21 cellular contexts compared by ENCODE assay signal in genomic region chr4:56320293-56320692, GRCh38.
DNase-seq lines count a peak whose midpoint lies in the region; ATAC-seq, FAIRE-seq and TF ChIP-seq lines count a peak whose summit lies in the region.
"Had no signal": no experiment of that assay in that cellular context is flagged by ENCODE, and none has a peak within 500 bp of the region (broad histone marks: within the 10 kb centered on the region; RNA-seq: fewer than 3 reads in every experiment).

No MANE protein-coding gene starts in this region.

- no peak for TF ChIP-seq POLR2A in K562 (conservative IDR thresholded peaks at IDR 0.05)

- no peak for TF ChIP-seq RAD21 in K562 (CRISPR knock-in tag; conservative IDR thresholded peaks at IDR 0.05 in 1 of 2, IDR thresholded peaks at IDR 0.05 in 1 of 2)

- TF ChIP-seq EP300 in K562 (IDR thresholded peaks at IDR 0.05; ENCODE audit: low read length), result no peak

- no peaks in the 10 kb centered on the region for H3K79me2 ChIP-seq in K562 (ENCODE audit: control insufficient read depth, insufficient read depth, low read length)

- TF ChIP-seq CTCF in K562 (IDR thresholded peaks at IDR 0.05 in 2 of 3, conservative IDR thresholded peaks at IDR 0.05 in 1 of 3; ENCODE audit: insufficient read depth in 2 of 3, low read depth in 1 of 3, low read length in 3 of 3), result no peak
- no peak for TF ChIP-seq CTCF in fibroblast of pulmonary artery (IDR thresholded peaks at IDR 0.05; ENCODE audit: low read length, missing control alignments)

- no TSS peak for BruUV-seq in K562 (replicated peaks; lab: Mats Ljungman, UMichigan)

- no peak overlapping the region for H2AFZ ChIP-seq in K562 (ENCODE audit: low read depth, low read length)

- CTCF ChIA-PET in K562 (lab: Yijun Ruan, JAX; ENCODE audit: low intra/inter-chr PET ratio), result no interaction called here

- H3K36me3 ChIP-seq in K562 (ENCODE audit: control insufficient read depth, insufficient read depth, low read length), result no peaks in the 10 kb centered on the region

- no peak overlapping the region for H3K27ac ChIP-seq in K562 (ENCODE audit: extremely low read depth, low read depth, low read length)
- H3K27ac ChIP-seq: SJCRH30 had no signal

- H3K4me3 ChIP-seq in K562, result no peak overlapping the region
- H3K4me3 ChIP-seq in fibroblast of pulmonary artery (replicated peaks; ENCODE audit: low read depth, low read length), result no peak overlapping the region
- H3K4me3 ChIP-seq: GM12878, SJCRH30 had no signal

- no peak overlapping the region for H3K4me2 ChIP-seq in K562 (ENCODE audit: insufficient read depth, low read length)

- H3K9ac ChIP-seq in K562 (ENCODE audit: insufficient read depth in 1 of 2, low read depth in 2 of 2, low read length in 2 of 2), result no peak overlapping the region

- H3K4me1 ChIP-seq in K562 (replicated peaks in 1 of 2; ENCODE audit: control insufficient read depth in 2 of 2, insufficient read depth in 2 of 2, low read length in 2 of 2), result peaks cover 0 to 7% of the 10 kb centered on the region in 2 experiments; a peak in 1 of 5 replicates
- H3K4me1 ChIP-seq: SJCRH30 had no signal

- H3K9me1 ChIP-seq in K562 (ENCODE audit: control insufficient read depth, insufficient read depth, low read length), result no peaks in the 10 kb centered on the region

- in situ Hi-C loops in K562 (cut with MboI), result no loop called here

- no peak for FAIRE-seq in K562 (lab: Jason Lieb, UNC)
- FAIRE-seq: GM12878, H1 had no signal

- ATAC-seq in K562, result no peak
- no peak for ATAC-seq in HG03095 (IDR thresholded peaks at IDR 0.05; ENCODE audit: unreplicated experiment)
- ATAC-seq: GM12878 had no signal

- peaks cover 2% of the 10 kb centered on the region; the same call in 1 of the 2 replicates for H4K20me1 ChIP-seq in K562 (replicated peaks; ENCODE audit: control insufficient read depth, insufficient read depth, low read length)

- POLR2A ChIA-PET in K562 (lab: Yijun Ruan, JAX), result no interaction called here

- DNase-seq in A172 (ENCODE audit: low spot score), result peak; percentile 13
- peak; percentile 13 for DNase-seq in HT1080 (ENCODE audit: low read depth)
- DNase-seq in K562 (ENCODE audit: extremely low read depth in 1 of 4, low spot score in 3 of 4), result no peak
- DNase-seq in fibroblast of pulmonary artery (ENCODE audit: low read depth), result peak; percentile 18
- no peak for DNase-seq in HuH-7.5 (ENCODE audit: low spot score)
- DNase-seq in COLO668 (lab: John Stamatoyannopoulos, UW; ENCODE audit: unreplicated experiment), result no peak
- no peak for DNase-seq in NCI-H1417 treated with DMSO at 0.1 percent for 48 hours (lab: John Stamatoyannopoulos, UW)
- DNase-seq: 8988T; C1 segment of cervical spinal cord; DMS 273 treated with DMSO at 0.1 percent for 48 hours; GDM1; KBM-7; NCI-H1436 treated with DMSO at 0.1 percent for 48 hours; NCI-H2029 treated with DMSO at 0.1 percent for 48 hours; NCI-H2171 treated with DMSO at 0.1 percent for 48 hours; NCI-H446 treated with DMSO at 0.1 percent for 48 hours; NK-92 treated with Interleukin-12 subunit alpha and Interleukin-12 subunit beta, amount 100 ng/mL, for 24 hours; SJCRH30 had no signal

- WGBS in K562 (ENCODE audit: insufficient coverage, low coverage, missing lambda C conversion rate), result 1% methylated on average over 5 of the region's 5 CpGs

- H3K27me3 ChIP-seq in K562 (ENCODE audit: control insufficient read depth in 2 of 2, insufficient read depth in 2 of 2, low read length in 2 of 2), result peaks cover 39 to 42% of the 10 kb centered on the region in 2 experiments
- H3K27me3 ChIP-seq: SJCRH30 had no signal

- no peaks in the 10 kb centered on the region for H3K9me3 ChIP-seq in K562 (replicated peaks; ENCODE audit: control insufficient read depth, insufficient read depth, low read depth, low read length)
- H3K9me3 ChIP-seq: SJCRH30 had no signal

- intact Hi-C loops in K562 (cut with micrococcal nuclease), result no loop called here

TF ChIP-seq in K562, 482 proteins besides CTCF, POLR2A, EP300 and RAD21:
- TF ChIP-seq HOXB6 (CRISPR knock-in tag; IDR thresholded peaks at IDR 0.05; ENCODE audit: borderline replicate concordance) (no peak), HDAC6 (IDR thresholded peaks at IDR 0.05; ENCODE audit: low read depth, low read length) (no peak), CEBPG (CRISPR knock-in tag; IDR thresholded peaks at IDR 0.05) (no peak), CEBPG (tag; conservative IDR thresholded peaks at IDR 0.05 in 1 of 2, IDR thresholded peaks at IDR 0.05 in 1 of 2) (peak; percentile 26 to 88; a peak in 3 of 4 replicates), ATF3 (IDR thresholded peaks at IDR 0.05) (peak; percentile 73), ATF3 (CRISPR knock-in tag; conservative IDR thresholded peaks at IDR 0.05) (no peak), KLF10 (CRISPR knock-in tag; IDR thresholded peaks at IDR 0.05) (no peak), NFATC3 (IDR thresholded peaks at IDR 0.05) (no peak), LCOR (CRISPR knock-in tag; IDR thresholded peaks at IDR 0.05) (no peak), CEBPB (tag; IDR thresholded peaks at IDR 0.05) (peak; percentile 57; the same call in 1 of the 2 replicates)

Comparison
In these comparisons a context has a peak if more than half of its experiments do, and no peak if none do; other contexts are left out.
1. DNase-seq: peak in A172 (single experiment), HT1080 (single experiment) and fibroblast of pulmonary artery (single experiment); none in K562 (0 of 4), HuH-7.5 (single experiment), COLO668 (single experiment) and NCI-H1417 treated with DMSO at 0.1 percent for 48 hours (single experiment).